Comparison of ENCODE assay signal across 19 cellular contexts in genomic region chr11:47390084-47390760, GRCh38. TPM values are rescaled to one million over a fixed set of nuclear protein-coding genes. Genes with fewer than 3 reads are reported as not detected.
DNase-seq lines count a peak whose midpoint lies in the region; ATAC-seq, FAIRE-seq and TF ChIP-seq lines count a peak whose summit lies in the region.
"Had no signal": no experiment of that assay in that cellular context is flagged by ENCODE, and none has a peak within 500 bp of the region (broad histone marks: within the 10 kb centered on the region; RNA-seq: fewer than 3 reads in every experiment).

No MANE protein-coding gene starts in this region.

- no peak for DNase-seq in CD14-positive monocyte (ENCODE audit: low spot score)
- DNase-seq in spleen, result peak; percentile 76
- no peak for DNase-seq in NCI-H1105 (lab: John Stamatoyannopoulos, UW)
- DNase-seq in effector CD8-positive, alpha-beta T cell (lab: John Stamatoyannopoulos, UW), result no peak
- no peak for DNase-seq in frontal cortex (ENCODE audit: low spot score in 2 of 2)
- DNase-seq: activated naive CD4-positive, alpha-beta T cell treated with anti-CD3 and anti-CD28 coated beads, Interleukin-2, amount 10 ng/mL, durations not matched to agents 7 days and 5 days; activated T-cell treated with anti-CD3 and anti-CD28 coated beads for 4 hours; COR-L47; foreskin keratinocyte; IMR-90; NCI-H2029 treated with DMSO at 0.1 percent for 48 hours; NCI-H524 treated with DMSO at 0.1 percent for 48 hours; stimulated activated CD4-positive, alpha-beta T cell treated with anti-CD3 and anti-CD28 coated beads, Interleukin-4, amount 100 ng/mL, for 4 hours had no signal

- TF ChIP-seq CTCF in CD14-positive monocyte (IDR thresholded peaks at IDR 0.05) (no peak), liver (IDR thresholded peaks at IDR 0.05; ENCODE audit: low read depth, low read length, missing input control) (no peak), spleen (IDR thresholded peaks at IDR 0.05 in 8 of 11, conservative IDR thresholded peaks at IDR 0.05 in 3 of 11) (no peak)

- H3K4me1 ChIP-seq in liver (ENCODE audit: control insufficient read depth in 4 of 4, insufficient read depth in 4 of 4, low read length in 3 of 4) (peaks cover 0 to 9% (median 0%) of the 10 kb centered on the region in 4 donors), spleen (peaks cover 39 to 93% (median 75%) of the 10 kb centered on the region in 6 donors)
- H3K4me1 ChIP-seq: foreskin keratinocyte had no signal

- FAIRE-seq in frontal cortex (lab: Jason Lieb, UNC), result no peak
- FAIRE-seq: H54 had no signal

- H3K36me3 ChIP-seq in liver (ENCODE audit: control insufficient read depth in 4 of 4, insufficient read depth in 3 of 4, low read depth in 1 of 4, low read length in 3 of 4) (no peaks in the 10 kb centered on the region), spleen (no peaks in the 10 kb centered on the region)

- H3K27ac ChIP-seq in liver (ENCODE audit: low read depth in 1 of 2, low read length in 2 of 2), result peak overlapping the region; percentile 47 to 76
- H3K27ac ChIP-seq in spleen, result peak overlapping the region; percentile 15 to 100 (median 99)
- H3K27ac ChIP-seq: foreskin keratinocyte had no signal

- H3K4me3 ChIP-seq in liver (ENCODE audit: low read depth in 1 of 3, low read length in 3 of 3) (no peak overlapping the region), spleen (peak overlapping the region in 1 of 8 donors; percentile 57)
- H3K4me3 ChIP-seq: smooth muscle cell had no signal

- TF ChIP-seq RAD21 in liver (IDR thresholded peaks at IDR 0.05), result no peak

- H3K27me3 ChIP-seq in liver (ENCODE audit: control insufficient read depth in 4 of 4, insufficient read depth in 4 of 4, low read length in 3 of 4) (no peaks in the 10 kb centered on the region), spleen (replicated peaks in 1 of 7) (no peaks in the 10 kb centered on the region)
- H3K27me3 ChIP-seq: foreskin keratinocyte had no signal

- no peak for TF ChIP-seq POLR2A in spleen (IDR thresholded peaks at IDR 0.05)

- ATAC-seq in activated T-helper 17 cell treated with anti-CD3 and anti-CD28 coated beads, Interleukin-2, amount 50 U/mL, for 72 hours (replicated peaks), result no peak
- no peak for ATAC-seq in HG03378 (IDR thresholded peaks at IDR 0.05; ENCODE audit: unreplicated experiment)
- ATAC-seq: foreskin keratinocyte had no signal

- H3K9ac ChIP-seq in liver (ENCODE audit: low read depth in 1 of 2, low read length in 2 of 2), result no peak overlapping the region

- peak overlapping the region; percentile 72 to 88 for H3K4me3 Mint-ChIP-seq in CD14-positive monocyte
- no peak overlapping the region for H3K4me3 Mint-ChIP-seq in activated T-helper 17 cell treated with anti-CD3 and anti-CD28 coated beads, Interleukin-2, amount 50 U/mL, for 72 hours
- H3K4me3 Mint-ChIP-seq: activated naive CD4-positive, alpha-beta T cell treated with anti-CD3 and anti-CD28 coated beads, Interleukin-2, amount 10 ng/mL, durations not matched to agents 7 days and 5 days had no signal

- H3K9me3 ChIP-seq in liver (ENCODE audit: control insufficient read depth in 4 of 4, low read length in 3 of 4) (no peaks in the 10 kb centered on the region), spleen (no peaks in the 10 kb centered on the region)

- H3K4me1 Mint-ChIP-seq in CD14-positive monocyte, result peaks cover 77% of the 10 kb centered on the region
- H3K4me1 Mint-ChIP-seq in activated T-helper 17 cell treated with anti-CD3 and anti-CD28 coated beads, Interleukin-2, amount 50 U/mL, for 72 hours, result no peaks in the 10 kb centered on the region

- peak overlapping the region; percentile 99 to 100 (median 100) for H3K27ac Mint-ChIP-seq in CD14-positive monocyte
- H3K27ac Mint-ChIP-seq in activated T-helper 17 cell treated with anti-CD3 and anti-CD28 coated beads, Interleukin-2, amount 50 U/mL, for 72 hours, result peak overlapping the region; percentile 38

- peaks cover 20 to 68% of the 10 kb centered on the region in 2 donors for H3K36me3 Mint-ChIP-seq in CD14-positive monocyte
- H3K36me3 Mint-ChIP-seq in activated T-helper 17 cell treated with anti-CD3 and anti-CD28 coated beads, Interleukin-2, amount 50 U/mL, for 72 hours (ENCODE audit: low read depth), result no peaks in the 10 kb centered on the region
- H3K36me3 Mint-ChIP-seq: activated naive CD4-positive, alpha-beta T cell treated with anti-CD3 and anti-CD28 coated beads, Interleukin-2, amount 10 ng/mL, durations not matched to agents 7 days and 5 days had no signal

- intact Hi-C loops in CD14-positive monocyte (cut with micrococcal nuclease), result no loop called here
- intact Hi-C loops in spleen (cut with DNase I; ENCODE audit: low total_unique reads), result no loop called here

- H3K27me3 Mint-ChIP-seq in CD14-positive monocyte (ENCODE audit: low read depth in 3 of 3), result peaks cover 0 to 3% (median 0%) of the 10 kb centered on the region in 3 donors
- no peaks in the 10 kb centered on the region for H3K27me3 Mint-ChIP-seq in activated T-helper 17 cell treated with anti-CD3 and anti-CD28 coated beads, Interleukin-2, amount 50 U/mL, for 72 hours

- 95% methylated on average over 13 of the region's 13 CpGs for whole genome bisulfite sequencing in liver
- WGBS in spleen, 5 donors, result 85 to 94% (median 92%) methylated on average over 13 of the region's 13 CpGs

- H3K9me3 Mint-ChIP-seq in CD14-positive monocyte, result peaks cover 0 to 2% (median 0%) of the 10 kb centered on the region in 7 donors
- no peaks in the 10 kb centered on the region for H3K9me3 Mint-ChIP-seq in activated T-helper 17 cell treated with anti-CD3 and anti-CD28 coated beads, Interleukin-2, amount 50 U/mL, for 72 hours
- H3K9me3 Mint-ChIP-seq: activated naive CD4-positive, alpha-beta T cell treated with anti-CD3 and anti-CD28 coated beads, Interleukin-2, amount 10 ng/mL, durations not matched to agents 7 days and 5 days had no signal

TF ChIP-seq in liver, 16 proteins besides CTCF, POLR2A, EP300 and RAD21 (continues in another document):
- TF ChIP-seq, protein P1, sequence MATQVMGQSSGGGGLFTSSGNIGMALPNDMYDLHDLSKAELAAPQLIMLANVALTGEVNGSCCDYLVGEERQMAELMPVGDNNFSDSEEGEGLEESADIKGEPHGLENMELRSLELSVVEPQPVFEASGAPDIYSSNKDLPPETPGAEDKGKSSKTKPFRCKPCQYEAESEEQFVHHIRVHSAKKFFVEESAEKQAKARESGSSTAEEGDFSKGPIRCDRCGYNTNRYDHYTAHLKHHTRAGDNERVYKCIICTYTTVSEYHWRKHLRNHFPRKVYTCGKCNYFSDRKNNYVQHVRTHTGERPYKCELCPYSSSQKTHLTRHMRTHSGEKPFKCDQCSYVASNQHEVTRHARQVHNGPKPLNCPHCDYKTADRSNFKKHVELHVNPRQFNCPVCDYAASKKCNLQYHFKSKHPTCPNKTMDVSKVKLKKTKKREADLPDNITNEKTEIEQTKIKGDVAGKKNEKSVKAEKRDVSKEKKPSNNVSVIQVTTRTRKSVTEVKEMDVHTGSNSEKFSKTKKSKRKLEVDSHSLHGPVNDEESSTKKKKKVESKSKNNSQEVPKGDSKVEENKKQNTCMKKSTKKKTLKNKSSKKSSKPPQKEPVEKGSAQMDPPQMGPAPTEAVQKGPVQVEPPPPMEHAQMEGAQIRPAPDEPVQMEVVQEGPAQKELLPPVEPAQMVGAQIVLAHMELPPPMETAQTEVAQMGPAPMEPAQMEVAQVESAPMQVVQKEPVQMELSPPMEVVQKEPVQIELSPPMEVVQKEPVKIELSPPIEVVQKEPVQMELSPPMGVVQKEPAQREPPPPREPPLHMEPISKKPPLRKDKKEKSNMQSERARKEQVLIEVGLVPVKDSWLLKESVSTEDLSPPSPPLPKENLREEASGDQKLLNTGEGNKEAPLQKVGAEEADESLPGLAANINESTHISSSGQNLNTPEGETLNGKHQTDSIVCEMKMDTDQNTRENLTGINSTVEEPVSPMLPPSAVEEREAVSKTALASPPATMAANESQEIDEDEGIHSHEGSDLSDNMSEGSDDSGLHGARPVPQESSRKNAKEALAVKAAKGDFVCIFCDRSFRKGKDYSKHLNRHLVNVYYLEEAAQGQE (IDR thresholded peaks at IDR 0.05), result no peak

RNA-seq across cellular contexts. Expression of gene SPI1, which starts 11.9 kb away (rescaled TPM):
- polyA plus RNA-seq in CD14-positive monocyte (100 to 1,000 TPM; 156 to 223 TPM), liver (10 to 100 TPM in 1 of 2 donors, 1 to 10 TPM in 1; 2.3 to 14.4 TPM), spleen (100 to 1,000 TPM in 1 of 3 donors, 10 to 100 TPM in 2; 84.2 to 128 (median 91.8) TPM)
- under 1 TPM in 1 of 2 donors, not detected in 1; 0.21 TPM for total RNA-seq in activated T-helper 17 cell treated with anti-CD3 and anti-CD28 coated beads, Interleukin-2, amount 50 U/mL, for 72 hours
- total RNA-seq in liver (10 to 100 TPM; 12.5 to 14.2 TPM), spleen (100 to 1,000 TPM in 6 of 7 donors, 10 to 100 TPM in 1; 95.7 to 366 (median 198) TPM), frontal cortex (1.2 TPM)
- total RNA-seq: foreskin keratinocyte, IMR-90, smooth muscle cell had no signal
- polyA plus RNA-seq: AG04450, foreskin keratinocyte, IMR-90, smooth muscle cell had no signal

RNA-seq across cellular contexts. Expression of gene SLC39A13, which starts 18.2 kb away (rescaled TPM):
- polyA plus RNA-seq in CD14-positive monocyte (1 to 10 TPM; 4.8 to 5.9 TPM), liver (10 to 100 TPM in 1 of 2 donors, 1 to 10 TPM in 1; 8.4 to 17.5 TPM), spleen (10 to 100 TPM; 21.7 to 40.2 (median 26.0) TPM)
- total RNA-seq in activated T-helper 17 cell treated with anti-CD3 and anti-CD28 coated beads, Interleukin-2, amount 50 U/mL, for 72 hours, result 10 to 100 TPM; 16.1 to 17.5 TPM
- total RNA-seq in liver (10 to 100 TPM in 1 of 2 donors, 1 to 10 TPM in 1; 8.2 to 13.0 TPM), spleen (10 to 100 TPM; 26.3 to 48.4 (median 43.2) TPM), frontal cortex (8.6 TPM)

RNA-seq across cellular contexts. Expression of gene PSMC3, which starts 36.0 kb away (rescaled TPM):
- polyA plus RNA-seq in CD14-positive monocyte, result 10 to 100 TPM; 89.5 to 97.4 TPM
- 100 to 1,000 TPM; 109 to 174 TPM for total RNA-seq in activated T-helper 17 cell treated with anti-CD3 and anti-CD28 coated beads, Interleukin-2, amount 50 U/mL, for 72 hours
- 10 to 100 TPM; 58.0 to 96.6 TPM for total RNA-seq in liver
- 100 to 1,000 TPM; 110 TPM for polyA plus RNA-seq in liver
- 10 to 100 TPM; 59.7 to 80.8 (median 66.4) TPM for total RNA-seq in spleen
- polyA plus RNA-seq in spleen, result 100 to 1,000 TPM in 1 of 3 donors, 10 to 100 TPM in 2; 64.3 to 105 (median 90.0) TPM
- 104 TPM for total RNA-seq in frontal cortex

RNA-seq across cellular contexts. Expression of gene MYBPC3, which starts 37.7 kb away (rescaled TPM):
- polyA plus RNA-seq in CD14-positive monocyte, result under 1 TPM in 1 of 2 donors, not detected in 1; 0.03 TPM
- not detected for total RNA-seq in activated T-helper 17 cell treated with anti-CD3 and anti-CD28 coated beads, Interleukin-2, amount 50 U/mL, for 72 hours
- under 1 TPM in 1 of 2 donors, not detected in 1; 0.25 TPM for total RNA-seq in liver
- polyA plus RNA-seq in liver, result under 1 TPM in 1 of 2 donors, not detected in 1; 0.01 TPM
- total RNA-seq in spleen, result 1 to 10 TPM in 5 of 7 donors, under 1 TPM in 2; 0.91 to 4.7 (median 1.5) TPM
- 1 to 10 TPM in 2 of 3 donors, under 1 TPM in 1; 0.49 to 2.2 (median 1.4) TPM for polyA plus RNA-seq in spleen
- not detected for total RNA-seq in frontal cortex
- total RNA-seq: foreskin keratinocyte, IMR-90, smooth muscle cell had no signal
- polyA plus RNA-seq: AG04450, foreskin keratinocyte, IMR-90 had no signal

RNA-seq across cellular contexts. Expression of gene RAPSN, which starts 58.7 kb away (rescaled TPM):
- polyA plus RNA-seq in CD14-positive monocyte (not detected), liver (under 1 TPM; 0.12 to 0.28 TPM), spleen (1 to 10 TPM in 1 of 3 donors, under 1 TPM in 2; 0.53 to 1.5 (median 0.74) TPM)
- total RNA-seq in activated T-helper 17 cell treated with anti-CD3 and anti-CD28 coated beads, Interleukin-2, amount 50 U/mL, for 72 hours, result 1 to 10 TPM; 1.1 to 1.7 TPM
- total RNA-seq in liver (under 1 TPM in 1 of 2 donors, not detected in 1; 0.59 TPM), spleen (1 to 10 TPM in 3 of 7 donors, under 1 TPM in 2, not detected in 2; 0.42 to 1.6 (median 1.2) TPM), frontal cortex (not detected)
- total RNA-seq: IMR-90, smooth muscle cell had no signal
- polyA plus RNA-seq: AG04450 had no signal

Comparison
In these comparisons a context has a peak if more than half of its experiments do, and no peak if none do; other contexts are left out.
1. RNA of gene SPI1, which starts 11.9 kb away (total RNA-seq): 95.7 to 366 TPM in spleen; 12.5 to 14.2 TPM in liver, 1.2 TPM in frontal cortex (single experiment) and 0.21 TPM in activated T-helper 17 cell treated with anti-CD3 and anti-CD28 coated beads, Interleukin-2, amount 50 U/mL, for 72 hours; every median in the first group is over 4 times any median in the second.